ENCODE assay signal across 1 cellular context in genomic region chr2:105828543-105828942, GRCh38.
TF ChIP-seq lines count a peak whose summit lies in the region.

No MANE protein-coding gene starts in this region.

TF ChIP-seq in GM12878, 131 proteins besides CTCF, POLR2A, EP300 and RAD21 (continued from another document):
- no peak for TF ChIP-seq CUX1 (IDR thresholded peaks at IDR 0.05; ENCODE audit: insufficient replicate concordance, low read depth, low read length)
- TF ChIP-seq CREB1 (IDR thresholded peaks at IDR 0.05; ENCODE audit: low read depth): 0 out of 2 replicates have a peak, but pooled peaks have one; percentile 8
- no peak for TF ChIP-seq NFXL1 (IDR thresholded peaks at IDR 0.05; ENCODE audit: borderline replicate concordance)
- no peak for TF ChIP-seq ZNF622 (IDR thresholded peaks at IDR 0.05)
- TF ChIP-seq PAX8 (IDR thresholded peaks at IDR 0.05): no peak
- no peak for TF ChIP-seq E2F4 (IDR thresholded peaks at IDR 0.05; ENCODE audit: low read depth, low read length)
- no peak for TF ChIP-seq TBL1XR1 (IDR thresholded peaks at IDR 0.05; ENCODE audit: low read depth, low read length)
- TF ChIP-seq NR2C1 (IDR thresholded peaks at IDR 0.05): no peak
- no peak for TF ChIP-seq PML (IDR thresholded peaks at IDR 0.05; ENCODE audit: low read length)
- TF ChIP-seq SMAD1 (IDR thresholded peaks at IDR 0.05; ENCODE audit: low read depth, partially characterized antibody): no peak
- TF ChIP-seq CREM (IDR thresholded peaks at IDR 0.05; ENCODE audit: low read depth): 0 out of 2 replicates have a peak, but pooled peaks have one; percentile 11
- TF ChIP-seq KLF5 (IDR thresholded peaks at IDR 0.05; ENCODE audit: partially characterized antibody): no peak
- no peak; the same call in 1 of the 2 replicates for TF ChIP-seq SPI1 (IDR thresholded peaks at IDR 0.05; ENCODE audit: borderline replicate concordance, insufficient read depth, low read depth, low read length)
- TF ChIP-seq BCL11A (IDR thresholded peaks at IDR 0.05; ENCODE audit: low read depth, low read length): no peak
- no peak for TF ChIP-seq SRF (IDR thresholded peaks at IDR 0.05; ENCODE audit: low read depth in 2 of 2, low read length in 2 of 2)
- no peak for TF ChIP-seq ZBTB11 (CRISPR knock-in tag; IDR thresholded peaks at IDR 0.05)
- no peak for TF ChIP-seq CEBPZ (IDR thresholded peaks at IDR 0.05; ENCODE audit: low read depth, low read length)
- no peak for TF ChIP-seq POLR2AphosphoS5 (IDR thresholded peaks at IDR 0.05; ENCODE audit: low read length)
- no peak for TF ChIP-seq CBX3 (IDR thresholded peaks at IDR 0.05; ENCODE audit: borderline replicate concordance, low read depth)
- no peak for TF ChIP-seq LARP7 (IDR thresholded peaks at IDR 0.05)
- TF ChIP-seq NFIC (IDR thresholded peaks at IDR 0.05; ENCODE audit: low read depth, low read length): no peak
- TF ChIP-seq MTA3 (IDR thresholded peaks at IDR 0.05; ENCODE audit: borderline replicate concordance, low read length): no peak
- peak; percentile 26; the same call in 1 of the 2 replicates for TF ChIP-seq NR2F1 (conservative IDR thresholded peaks at IDR 0.05)
TF ChIP-seq in GM12878: peak in this region for 3.
